Comparison of ENCODE assay signal across 19 cellular contexts in genomic region chr20:58625585-58625984, GRCh38.
"Had no signal": no experiment of that assay in that cellular context is flagged by ENCODE, and none has a peak within 500 bp of the region (broad histone marks: within the 10 kb centered on the region; RNA-seq: fewer than 3 reads in every experiment).

No MANE protein-coding gene starts in this region.

- H3K36me3 ChIP-seq: ascending aorta, breast epithelium, lower lobe of right lung, tibial nerve, uterus, WERI-Rb-1 had no signal

- H3K4me1 ChIP-seq: breast epithelium, lower lobe of right lung, tibial nerve, uterus had no signal

- ATAC-seq: activated T-cell treated with anti-CD3 and anti-CD28 coated beads, Interleukin-2, amount 50 U/mL, for 72 hours; effector memory CD8-positive, alpha-beta T cell; foreskin keratinocyte; left colon; lower lobe of right lung had no signal

- H3K27me3 ChIP-seq: ascending aorta, breast epithelium, foreskin keratinocyte, tibial nerve, uterus had no signal

- H3K4me3 ChIP-seq: ascending aorta, breast epithelium, lower lobe of right lung, tibial nerve, uterus had no signal

- FAIRE-seq: islet of Langerhans had no signal

- DNase-seq: activated CD4-positive, alpha-beta T cell treated with anti-CD3 and anti-CD28 coated beads for 1 hour; activated gamma-delta T cell; activated T-cell treated with anti-CD3 and anti-CD28 coated beads, Interleukin-2, amount 50 U/mL, for 72 hours; effector memory CD8-positive, alpha-beta T cell; foreskin keratinocyte; glutamatergic neuron; hippocampal formation; left colon; lower lobe of right lung; nucleus accumbens; retina; stimulated activated CD4-positive, alpha-beta T cell treated with anti-CD3 and anti-CD28 coated beads, Interleukin-12 subunit alpha, Interleukin-12 subunit beta, amount 100 ng/mL, for 4 hours; stimulated activated CD4-positive, alpha-beta T cell treated with anti-CD3 and anti-CD28 coated beads, Interleukin-1b, Interleukin-23, amount 100 ng/mL, for 48 hours; uterus; WERI-Rb-1 had no signal

- H3K27ac ChIP-seq: ascending aorta, breast epithelium, foreskin keratinocyte, lower lobe of right lung, tibial nerve, uterus, WERI-Rb-1 had no signal

- H3K9me3 ChIP-seq: ascending aorta, breast epithelium, lower lobe of right lung, tibial nerve, uterus had no signal
